31 cellular contexts compared by ENCODE assay signal in genomic region chr6:95767897-95768463, GRCh38.
"Had no signal": no experiment of that assay in that cellular context is flagged by ENCODE, and none has a peak within 500 bp of the region (broad histone marks: within the 10 kb centered on the region; RNA-seq: fewer than 3 reads in every experiment).

No MANE protein-coding gene starts in this region.

- H3K27ac ChIP-seq: brain microvascular endothelial cell, cardiac muscle cell, WERI-Rb-1 had no signal

- H3K9me3 Mint-ChIP-seq: activated CD4-positive, alpha-beta memory T cell treated with anti-CD3 and anti-CD28 coated beads, Interleukin-2, amount 10 ng/mL, durations not matched to agents 7 days and 5 days; activated naive CD4-positive, alpha-beta T cell treated with anti-CD3 and anti-CD28 coated beads, Interleukin-2, amount 10 ng/mL, durations not matched to agents 7 days and 5 days; activated naive CD8-positive, alpha-beta T cell treated with anti-CD3 and anti-CD28 coated beads, Interleukin-2, amount 50 U/mL, for 24 hours had no signal

- H3K27me3 Mint-ChIP-seq: activated CD4-positive, alpha-beta memory T cell treated with anti-CD3 and anti-CD28 coated beads, Interleukin-2, amount 10 ng/mL, durations not matched to agents 7 days and 5 days; activated CD8-positive, alpha-beta memory T cell treated with anti-CD3 and anti-CD28 coated beads, Interleukin-2, amount 10 ng/mL, durations not matched to agents 7 days and 5 days; activated naive CD4-positive, alpha-beta T cell treated with anti-CD3 and anti-CD28 coated beads, Interleukin-2, amount 10 ng/mL, durations not matched to agents 7 days and 5 days; activated naive CD8-positive, alpha-beta T cell; activated naive CD8-positive, alpha-beta T cell treated with anti-CD3 and anti-CD28 coated beads, Interleukin-2, amount 50 U/mL, for 24 hours; central memory CD8-positive, alpha-beta T cell had no signal

- ATAC-seq: activated CD8-positive, alpha-beta memory T cell treated with anti-CD3 and anti-CD28 coated beads, Interleukin-2, amount 10 ng/mL, durations not matched to agents 7 days and 5 days; activated naive CD8-positive, alpha-beta T cell treated with anti-CD3 and anti-CD28 coated beads, Interleukin-2, amount 50 U/mL, for 24 hours had no signal

- H3K27ac Mint-ChIP-seq: activated CD4-positive, alpha-beta memory T cell treated with anti-CD3 and anti-CD28 coated beads, Interleukin-2, amount 10 ng/mL, durations not matched to agents 7 days and 5 days; activated CD8-positive, alpha-beta memory T cell treated with anti-CD3 and anti-CD28 coated beads, Interleukin-2, amount 10 ng/mL, durations not matched to agents 7 days and 5 days; activated naive CD4-positive, alpha-beta T cell treated with anti-CD3 and anti-CD28 coated beads, Interleukin-2, amount 10 ng/mL, durations not matched to agents 7 days and 5 days; activated naive CD8-positive, alpha-beta T cell; activated naive CD8-positive, alpha-beta T cell treated with anti-CD3 and anti-CD28 coated beads, Interleukin-2, amount 50 U/mL, for 24 hours had no signal

- H3K4me1 Mint-ChIP-seq: activated CD4-positive, alpha-beta memory T cell treated with anti-CD3 and anti-CD28 coated beads, Interleukin-2, amount 10 ng/mL, durations not matched to agents 7 days and 5 days; activated CD8-positive, alpha-beta memory T cell treated with anti-CD3 and anti-CD28 coated beads, Interleukin-2, amount 10 ng/mL, durations not matched to agents 7 days and 5 days; activated naive CD4-positive, alpha-beta T cell treated with anti-CD3 and anti-CD28 coated beads, Interleukin-2, amount 10 ng/mL, durations not matched to agents 7 days and 5 days; activated naive CD8-positive, alpha-beta T cell treated with anti-CD3 and anti-CD28 coated beads, Interleukin-2, amount 50 U/mL, for 24 hours; central memory CD8-positive, alpha-beta T cell had no signal

- H3K9me3 ChIP-seq: MG63 had no signal

- H3K36me3 ChIP-seq: brain microvascular endothelial cell, cardiac muscle cell, MG63, WERI-Rb-1 had no signal

- H3K4me3 ChIP-seq: cardiac muscle cell, MG63 had no signal

- H3K4me3 Mint-ChIP-seq: activated CD4-positive, alpha-beta memory T cell treated with anti-CD3 and anti-CD28 coated beads, Interleukin-2, amount 10 ng/mL, durations not matched to agents 7 days and 5 days; activated CD8-positive, alpha-beta memory T cell treated with anti-CD3 and anti-CD28 coated beads, Interleukin-2, amount 10 ng/mL, durations not matched to agents 7 days and 5 days; activated naive CD4-positive, alpha-beta T cell treated with anti-CD3 and anti-CD28 coated beads, Interleukin-2, amount 10 ng/mL, durations not matched to agents 7 days and 5 days; activated naive CD8-positive, alpha-beta T cell; activated naive CD8-positive, alpha-beta T cell treated with anti-CD3 and anti-CD28 coated beads, Interleukin-2, amount 50 U/mL, for 24 hours; central memory CD8-positive, alpha-beta T cell had no signal

- H3K36me3 Mint-ChIP-seq: activated CD8-positive, alpha-beta memory T cell treated with anti-CD3 and anti-CD28 coated beads, Interleukin-2, amount 10 ng/mL, durations not matched to agents 7 days and 5 days; activated naive CD4-positive, alpha-beta T cell treated with anti-CD3 and anti-CD28 coated beads, Interleukin-2, amount 10 ng/mL, durations not matched to agents 7 days and 5 days; activated naive CD8-positive, alpha-beta T cell had no signal

- H3K27me3 ChIP-seq: brain microvascular endothelial cell, cardiac muscle cell, MG63 had no signal

- DNase-seq: activated CD4-positive, alpha-beta memory T cell treated with anti-CD3 and anti-CD28 coated beads, Interleukin-2, amount 10 ng/mL, durations not matched to agents 7 days and 5 days; activated CD4-positive, alpha-beta T cell treated with anti-CD3 and anti-CD28 coated beads for 1 hour; activated CD4-positive, alpha-beta T cell treated with anti-CD3 and anti-CD28 coated beads for 48 hours; activated CD4-positive, CD25-positive, alpha-beta regulatory T cell; activated CD8-positive, alpha-beta memory T cell treated with anti-CD3 and anti-CD28 coated beads for 24 hours; activated CD8-positive, alpha-beta memory T cell treated with anti-CD3 and anti-CD28 coated beads, Interleukin-2, amount 10 ng/mL, durations not matched to agents 7 days and 5 days; activated CD8-positive, alpha-beta memory T cell treated with anti-CD3 and anti-CD28 coated beads, Interleukin-2, amount 50 U/mL, for 48 hours; activated effector memory CD4-positive, alpha-beta T cell treated with Interleukin-2 at 50 U/mL for 16 hours; activated naive CD4-positive, alpha-beta T cell treated with anti-CD3 and anti-CD28 coated beads, Interleukin-2, amount 10 ng/mL, durations not matched to agents 7 days and 5 days; activated naive CD8-positive, alpha-beta T cell treated with anti-CD3 and anti-CD28 coated beads, Interleukin-2, amount 50 U/mL, for 24 hours; activated T-cell treated with anti-CD3 and anti-CD28 coated beads, Interleukin-2, amount 50 U/mL, for 48 hours; anterior cingulate cortex; brain microvascular endothelial cell; Karpas-422; MG63; NCI-H1048; NCI-H1105 treated with DMSO at 0.1 percent for 48 hours; NCI-H1436; NCI-H1694 treated with DMSO at 0.1 percent for 48 hours; NCI-H2029; NCI-H2107; NCI-H2171; NK-92 treated with Interleukin-12 subunit alpha and Interleukin-12 subunit beta, amount 100 ng/mL, for 24 hours; Right ventricle myocardium superior; SW 1271; T-helper 1 cell; T-helper 9 cell had no signal
